Comparison of ENCODE assay signal across 9 cellular contexts in genomic region chr4:179569549-179569948, GRCh38.
"Had no signal": no experiment of that assay in that cellular context is flagged by ENCODE, and none has a peak within 500 bp of the region (broad histone marks: within the 10 kb centered on the region; RNA-seq: fewer than 3 reads in every experiment).

No MANE protein-coding gene starts in this region.

- H3K4me3 Mint-ChIP-seq: IgD-negative memory B cell had no signal

- FAIRE-seq: HepG2, HTR-8/SVneo, K562 had no signal

- DNase-seq: IMR-90, KBM-7, KG1 had no signal

- H3K27ac ChIP-seq: HL-60, KMS-11 had no signal

- H3K27me3 Mint-ChIP-seq: IgD-negative memory B cell had no signal

- ATAC-seq: HepG2, K562 had no signal

- H3K4me1 Mint-ChIP-seq: IgD-negative memory B cell had no signal

- H3K9ac ChIP-seq: KMS-11 had no signal

- H3K4me3 ChIP-seq: K562 had no signal

- H3K27ac Mint-ChIP-seq: IgD-negative memory B cell had no signal

- H3K36me3 Mint-ChIP-seq: IgD-negative memory B cell had no signal

- H3K4me2 ChIP-seq: KMS-11 had no signal
